Comparison of ENCODE assay signal across 22 cellular contexts in the genomic region with DNA sequence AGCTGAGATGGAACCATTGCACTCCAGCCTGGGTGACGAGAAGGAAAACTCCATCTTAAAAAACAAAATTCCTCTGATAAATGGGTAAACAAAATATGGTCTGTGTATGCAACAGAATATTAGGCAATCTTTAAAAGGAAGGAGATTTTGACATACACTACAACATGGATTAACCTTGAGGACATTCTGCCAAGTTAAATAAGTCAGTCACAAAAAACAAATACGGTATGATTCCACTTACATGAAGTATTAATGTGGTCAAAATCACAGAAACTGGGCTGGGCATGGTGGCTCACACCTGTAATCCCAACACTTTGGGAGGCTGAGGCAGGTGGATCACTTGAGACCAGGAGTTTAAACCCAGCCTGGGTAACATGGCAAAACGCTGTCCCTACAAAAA. TPM values are rescaled to one million over a fixed set of nuclear protein-coding genes. Genes with fewer than 3 reads are reported as not detected.
DNase-seq lines count a peak whose midpoint lies in the region; ATAC-seq and TF ChIP-seq lines count a peak whose summit lies in the region.
"Had no signal": no experiment of that assay in that cellular context is flagged by ENCODE, and none has a peak within 500 bp of the region (broad histone marks: within the 10 kb centered on the region; RNA-seq: fewer than 3 reads in every experiment).

No MANE protein-coding gene starts in this region.

- no peak overlapping the region for H3K27ac Mint-ChIP-seq in T-helper 2 cell treated with Interferon-gamma antibody and Interleukin-4, amounts not matched to agents 5 μg/mL and 100 μg/mL, for 36 hours
- H3K27ac Mint-ChIP-seq in natural killer cell treated with Interleukin-12 subunit alpha and Interleukin-12 subunit beta and Interleukin-15 and Interleukin-18, amount 100 ng/mL, for 72 hours, result no peak overlapping the region
- H3K27ac Mint-ChIP-seq: activated CD4-positive, alpha-beta T cell treated with anti-CD3 and anti-CD28 coated beads, Interleukin-2, amount 10 ng/mL, durations not matched to agents 7 days and 5 days had no signal

- H3K27me3 Mint-ChIP-seq in T-helper 2 cell treated with Interferon-gamma antibody and Interleukin-4, amounts not matched to agents 5 μg/mL and 100 μg/mL, for 36 hours (ENCODE audit: low read depth), result no peaks in the 10 kb centered on the region
- no peaks in the 10 kb centered on the region for H3K27me3 Mint-ChIP-seq in natural killer cell treated with Interleukin-12 subunit alpha and Interleukin-12 subunit beta and Interleukin-15 and Interleukin-18, amount 100 ng/mL, for 72 hours
- H3K27me3 Mint-ChIP-seq: activated CD4-positive, alpha-beta T cell treated with anti-CD3 and anti-CD28 coated beads, Interleukin-2, amount 10 ng/mL, durations not matched to agents 7 days and 5 days had no signal

- TF ChIP-seq CTCF in upper lobe of left lung (IDR thresholded peaks at IDR 0.05), result no peak

- no peak overlapping the region for H3K4me3 ChIP-seq in esophagus (ENCODE audit: low read depth in 1 of 2, low read length in 2 of 2)
- H3K4me3 ChIP-seq in upper lobe of left lung, result no peak overlapping the region

- no peak for ATAC-seq in natural killer cell treated with Interleukin-12 subunit alpha and Interleukin-12 subunit beta and Interleukin-15 and Interleukin-18, amount 100 ng/mL, for 72 hours
- no peak for ATAC-seq in upper lobe of left lung (ENCODE audit: low FRiP score in 2 of 2)
- no peak for ATAC-seq in GM18907 (IDR thresholded peaks at IDR 0.05; ENCODE audit: unreplicated experiment)
- ATAC-seq: left ventricle myocardium superior, sciatic nerve had no signal

- H3K4me1 ChIP-seq in esophagus (ENCODE audit: control insufficient read depth in 2 of 2, insufficient read depth in 2 of 2, low read length in 1 of 2) (peaks cover 4 to 14% of the 10 kb centered on the region in 2 donors), upper lobe of left lung (peaks cover 32 to 70% (median 46%) of the 10 kb centered on the region in 4 donors)

- TF ChIP-seq POLR2A in upper lobe of left lung (IDR thresholded peaks at IDR 0.05), result no peak

- peak overlapping the region; percentile 26 to 58 for H3K27ac ChIP-seq in esophagus (ENCODE audit: low read depth in 2 of 2, low read length in 1 of 2)
- H3K27ac ChIP-seq in upper lobe of left lung, result peak overlapping the region; percentile 58 to 82 (median 76)
- H3K27ac ChIP-seq: RWPE1 had no signal

- no peaks in the 10 kb centered on the region for H3K9me3 Mint-ChIP-seq in T-helper 2 cell treated with Interferon-gamma antibody and Interleukin-4, amounts not matched to agents 5 μg/mL and 100 μg/mL, for 36 hours
- H3K9me3 Mint-ChIP-seq in natural killer cell treated with Interleukin-12 subunit alpha and Interleukin-12 subunit beta and Interleukin-15 and Interleukin-18, amount 100 ng/mL, for 72 hours, result no peaks in the 10 kb centered on the region
- H3K9me3 Mint-ChIP-seq: activated CD4-positive, alpha-beta T cell treated with anti-CD3 and anti-CD28 coated beads, Interleukin-2, amount 10 ng/mL, durations not matched to agents 7 days and 5 days had no signal

- no peak for DNase-seq in T-helper 2 cell treated with Interferon-gamma antibody and Interleukin-4, amounts not matched to agents 5 μg/mL and 100 μg/mL, for 36 hours (ENCODE audit: low spot score)
- DNase-seq in T-helper 2 cell, result no peak
- DNase-seq in natural killer cell treated with Interleukin-12 subunit alpha and Interleukin-12 subunit beta and Interleukin-15 and Interleukin-18, amount 100 ng/mL, for 72 hours (ENCODE audit: low spot score), result no peak
- no peak for DNase-seq in upper lobe of left lung
- DNase-seq in NCI-H1694 (lab: John Stamatoyannopoulos, UW), result no peak
- DNase-seq in SHP77 (lab: John Stamatoyannopoulos, UW), result no peak
- DNase-seq: activated CD4-positive, alpha-beta T cell treated with anti-CD3 and anti-CD28 coated beads, Interleukin-2, amount 10 ng/mL, durations not matched to agents 7 days and 5 days; activated CD8-positive, alpha-beta memory T cell treated with anti-CD3 and anti-CD28 coated beads, Interleukin-2, amount 50 U/mL, for 48 hours; activated gamma-delta T cell treated with Interleukin-2 at 50 U/mL for 16 hours; C1 segment of cervical spinal cord; cerebellar nuclear complex; DMS 273 treated with DMSO at 0.1 percent for 48 hours; effector CD8-positive, alpha-beta T cell; left ventricle myocardium superior; NCI-H187 had no signal

- 38 to 51% methylated on average over 3 of the region's 3 CpGs for WGBS in esophagus, 2 donors
- whole genome bisulfite sequencing in upper lobe of left lung, 2 donors, result 55 to 59% methylated on average over 3 of the region's 3 CpGs

- H3K4me3 Mint-ChIP-seq in T-helper 2 cell treated with Interferon-gamma antibody and Interleukin-4, amounts not matched to agents 5 μg/mL and 100 μg/mL, for 36 hours, result peak overlapping the region; percentile 43
- H3K4me3 Mint-ChIP-seq in natural killer cell treated with Interleukin-12 subunit alpha and Interleukin-12 subunit beta and Interleukin-15 and Interleukin-18, amount 100 ng/mL, for 72 hours, result peak overlapping the region; percentile 47

- TF ChIP-seq EP300 in upper lobe of left lung (IDR thresholded peaks at IDR 0.05), result peak in 1 of 4 donors; percentile 46

- peaks cover 17% of the 10 kb centered on the region for H3K4me1 Mint-ChIP-seq in T-helper 2 cell treated with Interferon-gamma antibody and Interleukin-4, amounts not matched to agents 5 μg/mL and 100 μg/mL, for 36 hours (ENCODE audit: low read depth)
- peaks cover 20 to 28% of the 10 kb centered on the region in 2 donors for H3K4me1 Mint-ChIP-seq in natural killer cell treated with Interleukin-12 subunit alpha and Interleukin-12 subunit beta and Interleukin-15 and Interleukin-18, amount 100 ng/mL, for 72 hours (ENCODE audit: low read depth in 2 of 2)

- H3K36me3 ChIP-seq in esophagus (ENCODE audit: control insufficient read depth in 2 of 2, insufficient read depth in 2 of 2, low read length in 1 of 2), result no peaks in the 10 kb centered on the region
- no peaks in the 10 kb centered on the region for H3K36me3 ChIP-seq in upper lobe of left lung

- H3K27me3 ChIP-seq in esophagus (ENCODE audit: control insufficient read depth in 1 of 2, insufficient read depth in 2 of 2, low read length in 2 of 2), result no peaks in the 10 kb centered on the region
- no peaks in the 10 kb centered on the region for H3K27me3 ChIP-seq in upper lobe of left lung

- no peaks in the 10 kb centered on the region for H3K36me3 Mint-ChIP-seq in T-helper 2 cell treated with Interferon-gamma antibody and Interleukin-4, amounts not matched to agents 5 μg/mL and 100 μg/mL, for 36 hours (ENCODE audit: low read depth)
- no peaks in the 10 kb centered on the region for H3K36me3 Mint-ChIP-seq in natural killer cell treated with Interleukin-12 subunit alpha and Interleukin-12 subunit beta and Interleukin-15 and Interleukin-18, amount 100 ng/mL, for 72 hours

- no peaks in the 10 kb centered on the region for H3K9me3 ChIP-seq in esophagus (ENCODE audit: control insufficient read depth in 2 of 2, insufficient read depth in 1 of 2, low read depth in 1 of 2, low read length in 1 of 2)
- no peaks in the 10 kb centered on the region for H3K9me3 ChIP-seq in upper lobe of left lung

RNA-seq across cellular contexts. Expression of gene ZNF444, which starts 3.0 kb away (rescaled TPM):
- polyA plus RNA-seq in esophagus, result 10 to 100 TPM; 12.9 to 16.0 TPM
- total RNA-seq in natural killer cell treated with Interleukin-12 subunit alpha and Interleukin-12 subunit beta and Interleukin-15 and Interleukin-18, amount 100 ng/mL, for 72 hours, result 10 to 100 TPM; 23.2 to 50.6 TPM
- total RNA-seq in upper lobe of left lung, result 100 to 1,000 TPM in 2 of 6 donors, 10 to 100 TPM in 4; 29.2 to 131 (median 61.3) TPM

RNA-seq across cellular contexts. Expression of gene ZNF787, which starts 17.0 kb away (rescaled TPM):
- 10 to 100 TPM; 17.0 to 19.0 TPM for polyA plus RNA-seq in esophagus
- total RNA-seq in natural killer cell treated with Interleukin-12 subunit alpha and Interleukin-12 subunit beta and Interleukin-15 and Interleukin-18, amount 100 ng/mL, for 72 hours, result 10 to 100 TPM; 39.2 to 60.6 TPM
- 10 to 100 TPM; 20.5 to 45.4 (median 35.8) TPM for total RNA-seq in upper lobe of left lung

RNA-seq across cellular contexts. Expression of gene GALP, which starts 37.7 kb away (rescaled TPM):
- not detected for polyA plus RNA-seq in esophagus
- not detected for total RNA-seq in natural killer cell treated with Interleukin-12 subunit alpha and Interleukin-12 subunit beta and Interleukin-15 and Interleukin-18, amount 100 ng/mL, for 72 hours
- total RNA-seq in upper lobe of left lung, result not detected
- total RNA-seq: activated CD4-positive, alpha-beta T cell treated with anti-CD3 and anti-CD28 coated beads, Interleukin-2, amount 10 ng/mL, durations not matched to agents 7 days and 5 days; fibroblast of lung; left ventricle myocardium superior; osteocyte; sciatic nerve had no signal
- polyA plus RNA-seq: fibroblast of lung had no signal

RNA-seq across cellular contexts. Expression of gene ZSCAN5B, which starts 59.5 kb away (rescaled TPM):
- under 1 TPM; 0.01 to 0.04 TPM for polyA plus RNA-seq in esophagus
- total RNA-seq in natural killer cell treated with Interleukin-12 subunit alpha and Interleukin-12 subunit beta and Interleukin-15 and Interleukin-18, amount 100 ng/mL, for 72 hours, result not detected
- not detected for total RNA-seq in upper lobe of left lung
- total RNA-seq: activated CD4-positive, alpha-beta T cell treated with anti-CD3 and anti-CD28 coated beads, Interleukin-2, amount 10 ng/mL, durations not matched to agents 7 days and 5 days; fibroblast of lung; left ventricle myocardium superior; NCI-H460; osteocyte; sciatic nerve had no signal
- polyA plus RNA-seq: fibroblast of lung had no signal
